ENCODE assay signal across 12 cellular contexts in genomic region chr2:97712693-97713295, GRCh38. TPM values are rescaled to one million over a fixed set of nuclear protein-coding genes. Genes with fewer than 3 reads are reported as not detected.
DNase-seq lines count a peak whose midpoint lies in the region; ATAC-seq and TF ChIP-seq lines count a peak whose summit lies in the region.
"Had no signal": no experiment of that assay in that cellular context is flagged by ENCODE, and none has a peak within 500 bp of the region (broad histone marks: within the 10 kb centered on the region; RNA-seq: fewer than 3 reads in every experiment).

No MANE protein-coding gene starts in this region.

- H3K9ac ChIP-seq in DND-41 (ENCODE audit: low read depth, low read length): peak overlapping the region; percentile 98
- H3K9ac ChIP-seq in colonic mucosa (ENCODE audit: low read depth in 2 of 2, low read length in 2 of 2): peak overlapping the region; percentile 12 to 19
- H3K9ac ChIP-seq in GM23248: no peak overlapping the region

- in situ Hi-C loops in GM23248 (cut with MboI): no loop called here

- peaks cover 62% of the 10 kb centered on the region for H3K4me1 Mint-ChIP-seq in activated CD4-positive, alpha-beta T cell treated with anti-CD3 and anti-CD28 coated beads for 36 hours
- no peaks in the 10 kb centered on the region for H3K4me1 Mint-ChIP-seq in MCF 10A (ENCODE audit: insufficient read depth, unreplicated experiment)

- H3K27me3 Mint-ChIP-seq in activated CD4-positive, alpha-beta T cell treated with anti-CD3 and anti-CD28 coated beads for 36 hours: no peaks in the 10 kb centered on the region
- H3K27me3 Mint-ChIP-seq in MCF 10A (ENCODE audit: insufficient read depth, unreplicated experiment): no peaks in the 10 kb centered on the region

- H4K20me1 ChIP-seq in DND-41 (ENCODE audit: insufficient read depth, low read length) (no peaks in the 10 kb centered on the region), GM23248 (ENCODE audit: insufficient read depth) (no peaks in the 10 kb centered on the region)

- H3K4me3 Mint-ChIP-seq in activated CD4-positive, alpha-beta T cell treated with anti-CD3 and anti-CD28 coated beads for 36 hours: peak overlapping the region; percentile 93
- no peak overlapping the region for H3K4me3 Mint-ChIP-seq in MCF 10A (ENCODE audit: unreplicated experiment)

- POLR2A ChIA-PET in activated CD4-positive, alpha-beta T cell treated with anti-CD3 and anti-CD28 coated beads for 36 hours (lab: Charles Lee): interaction anchor here (1.2 to 1.4 kb wide), 4 partner anchors 13 to 67 kb away, joined by 3 to 6 read pairs (median 4); partner anchors contain the start of gene COX5B
- POLR2A ChIA-PET in MCF 10A (lab: Yijun Ruan, JAX): no interaction called here

- intact Hi-C loops in activated CD4-positive, alpha-beta T cell treated with anti-CD3 and anti-CD28 coated beads for 36 hours (cut with DNase I, micrococcal nuclease): loop anchor here (1.0 to 10.0 kb wide), 6 partner anchors 48 to 1622 kb away; partner anchors contain the start of genes ACTR1B (in 2 of the 2), EIF5B (in 1 of the 2), TMEM131 (in 1 of the 2) and TXNDC9 (in 1 of the 2)
- intact Hi-C loops in colonic mucosa (cut with DNase I) (no loop called here), MCF 10A (cut with micrococcal nuclease) (no loop called here)

- BruUV-seq in MCF 10A (replicated peaks; lab: Mats Ljungman, UMichigan): no TSS peak

- no peaks in the 10 kb centered on the region for H3K9me2 ChIP-seq in GM23248 (ENCODE audit: insufficient read depth)

- H3K4me1 ChIP-seq in DND-41 (ENCODE audit: insufficient read depth, low read length) (peaks cover 70% of the 10 kb centered on the region), colonic mucosa (no peaks in the 10 kb centered on the region), GM23248 (ENCODE audit: insufficient read depth) (no peaks in the 10 kb centered on the region)
- H3K4me1 ChIP-seq: SJSA1 had no signal

- H3K36me3 Mint-ChIP-seq in activated CD4-positive, alpha-beta T cell treated with anti-CD3 and anti-CD28 coated beads for 36 hours (ENCODE audit: low read depth): peaks cover 34% of the 10 kb centered on the region
- H3K36me3 Mint-ChIP-seq in MCF 10A (ENCODE audit: insufficient read depth, unreplicated experiment): no peaks in the 10 kb centered on the region

- 68 to 81% methylated on average over 11 of the region's 11 CpGs for WGBS in GM23248 (ENCODE audit: low coverage in 1 of 2, low lambda C conversion rate in 2 of 2, missing lambda C conversion rate in 2 of 2), 2 experiments

- H3F3A ChIP-seq in GM23248 (ENCODE audit: insufficient read depth): no peaks in the 10 kb centered on the region

- TF ChIP-seq CTCF in DND-41 (IDR thresholded peaks at IDR 0.05; ENCODE audit: borderline replicate concordance, extremely low read depth, low read length, poor library complexity, severe bottlenecking) (no peak), colonic mucosa (IDR thresholded peaks at IDR 0.05) (no peak), MCF 10A (IDR thresholded peaks at IDR 0.05; ENCODE audit: unreplicated experiment) (no peak)

- no peaks in the 10 kb centered on the region for H3K9me3 ChIP-seq in DND-41 (ENCODE audit: insufficient read depth, low read length, severe bottlenecking)
- H3K9me3 ChIP-seq in colonic mucosa: no peaks in the 10 kb centered on the region
- H3K9me3 ChIP-seq in GM23248 (ENCODE audit: low read depth): no peaks in the 10 kb centered on the region
- H3K9me3 ChIP-seq: SJSA1 had no signal

- CTCF ChIA-PET in activated CD4-positive, alpha-beta T cell treated with anti-CD3 and anti-CD28 coated beads for 36 hours (lab: Charles Lee): interaction anchor here (0.6 to 9.7 kb wide), 13 partner anchors 13 to 844 kb away, joined by 3 to 162 read pairs (median 5); partner anchors contain the start of genes ACTR1B and ANKRD36B
- CTCF ChIA-PET in MCF 10A (lab: Yijun Ruan, JAX): interaction anchor here (0.6 to 2.6 kb wide), 7 partner anchors 9 to 31 kb away, joined by 3 to 10 read pairs (median 3); no protein-coding TSS in a partner anchor

- H3K36me3 ChIP-seq in DND-41 (ENCODE audit: insufficient read depth, low read length) (peaks cover 36% of the 10 kb centered on the region), colonic mucosa (no peaks in the 10 kb centered on the region), GM23248 (ENCODE audit: low read depth) (no peaks in the 10 kb centered on the region)
- H3K36me3 ChIP-seq: SJSA1 had no signal

- H3K4me2 ChIP-seq in DND-41 (ENCODE audit: insufficient read depth, low read length): peak overlapping the region; percentile 84
- H3K4me2 ChIP-seq in GM23248 (ENCODE audit: unreplicated experiment): no peak overlapping the region

- DNase-seq in DND-41 (peak; percentile 64), colonic mucosa (no peak), GM23248 (no peak), cerebellar cortex (ENCODE audit: low spot score) (no peak), MCF 10A (ENCODE audit: unreplicated experiment) (no peak)
- DNase-seq in activated CD4-positive, alpha-beta T cell treated with anti-CD3 and anti-CD28 coated beads for 36 hours: peak; percentile 71
- peak; percentile 59 for DNase-seq in stimulated activated CD4-positive, alpha-beta T cell treated with anti-CD3 and anti-CD28 coated beads, Interleukin-1b, Interleukin-23, amount 100 ng/mL, for 48 hours
- DNase-seq: amniotic stem cell, NCI-H2029 treated with DMSO at 0.1 percent for 48 hours had no signal

- H3K27ac Mint-ChIP-seq in activated CD4-positive, alpha-beta T cell treated with anti-CD3 and anti-CD28 coated beads for 36 hours: peak overlapping the region; percentile 99
- H3K27ac Mint-ChIP-seq in MCF 10A (ENCODE audit: low read depth, unreplicated experiment): no peak overlapping the region

- peak overlapping the region; percentile 62 to 87; a peak in 3 of 4 replicates for H3K4me3 ChIP-seq in DND-41 (ENCODE audit: low read depth in 1 of 2, low read length in 2 of 2)
- no peak overlapping the region for H3K4me3 ChIP-seq in colonic mucosa
- H3K4me3 ChIP-seq in GM23248: no peak overlapping the region
- H3K4me3 ChIP-seq: SJSA1 had no signal

- peak; percentile 39 for ATAC-seq in DND-41 (ENCODE audit: insufficient read depth, low read depth)
- ATAC-seq in activated CD4-positive, alpha-beta T cell treated with anti-CD3 and anti-CD28 coated beads for 36 hours: peak; percentile 38
- ATAC-seq in HG03342 (IDR thresholded peaks at IDR 0.05; ENCODE audit: unreplicated experiment): no peak

- no peaks in the 10 kb centered on the region for H3K9me3 Mint-ChIP-seq in activated CD4-positive, alpha-beta T cell treated with anti-CD3 and anti-CD28 coated beads for 36 hours (ENCODE audit: low read depth)
- H3K9me3 Mint-ChIP-seq in MCF 10A (ENCODE audit: unreplicated experiment): no peaks in the 10 kb centered on the region

- H3K27ac ChIP-seq in DND-41 (ENCODE audit: low read length) (peak overlapping the region; percentile 98), colonic mucosa (peak overlapping the region; percentile 17), GM23248 (no peak overlapping the region)
- H3K27ac ChIP-seq: SJSA1 had no signal

- H2AFZ ChIP-seq in DND-41 (ENCODE audit: low read depth, low read length) (peak overlapping the region; percentile 72), GM23248 (no peak overlapping the region)

- H3K27me3 ChIP-seq in DND-41 (ENCODE audit: insufficient read depth, low read length, poor library complexity): no peaks in the 10 kb centered on the region
- no peaks in the 10 kb centered on the region for H3K27me3 ChIP-seq in colonic mucosa
- no peaks in the 10 kb centered on the region for H3K27me3 ChIP-seq in GM23248 (replicated peaks; ENCODE audit: insufficient read depth)
- H3K27me3 ChIP-seq: SJSA1 had no signal

- peaks cover 55% of the 10 kb centered on the region for H3K79me2 ChIP-seq in DND-41 (ENCODE audit: insufficient read depth, low read length)
- no peaks in the 10 kb centered on the region for H3K79me2 ChIP-seq in GM23248 (ENCODE audit: insufficient read depth)

RNA-seq across cellular contexts. Expression of gene ZAP70, which starts 0.6 kb away (rescaled TPM):
- total RNA-seq in activated CD4-positive, alpha-beta T cell treated with anti-CD3 and anti-CD28 coated beads for 36 hours: 100 to 1,000 TPM; 153 to 156 TPM
- total RNA-seq in colonic mucosa (1 to 10 TPM; 2.2 to 3.4 TPM), MCF 10A (2022) (not detected in 2 replicates)
- not detected in 2 replicates for total RNA-seq in GM23248 (2014; rRNA removed; shearing (Covaris generic))
- polyA plus RNA-seq in GM23248 (2016; fragmentation: Nextera tagmentation; extraction: Ambion mirVana): not detected in 2 replicates
- total RNA-seq: kidney epithelial cell, SJSA1 had no signal

RNA-seq across cellular contexts. Expression of gene C2orf92, which starts 43.3 kb away (rescaled TPM):
- 1 to 10 TPM; 7.4 to 8.9 TPM for total RNA-seq in activated CD4-positive, alpha-beta T cell treated with anti-CD3 and anti-CD28 coated beads for 36 hours
- 1 to 10 TPM; 4.6 to 5.0 TPM for total RNA-seq in colonic mucosa
- total RNA-seq in GM23248 (2014; rRNA removed; shearing (Covaris generic)): 1.2 and 3.4 TPM in 2 replicates
- polyA plus RNA-seq in GM23248 (2016; fragmentation: Nextera tagmentation; extraction: Ambion mirVana): 1.1 and 1.3 TPM in 2 replicates
- total RNA-seq in MCF 10A (2022): 5.3 and 7.6 TPM in 2 replicates

RNA-seq across cellular contexts. Expression of gene ACTR1B, which starts 49.0 kb away (rescaled TPM):
- 100 to 1,000 TPM in 1 of 2 experiments, 10 to 100 TPM in 1; 92.0 to 124 TPM for total RNA-seq in activated CD4-positive, alpha-beta T cell treated with anti-CD3 and anti-CD28 coated beads for 36 hours
- total RNA-seq in colonic mucosa (10 to 100 TPM; 71.3 to 82.9 TPM), MCF 10A (2022) (56.8 and 63.7 TPM in 2 replicates)
- 63.6 and 65.8 TPM in 2 replicates for total RNA-seq in GM23248 (2014; rRNA removed; shearing (Covaris generic))
- polyA plus RNA-seq in GM23248 (2016; fragmentation: Nextera tagmentation; extraction: Ambion mirVana): 53.4 and 55.9 TPM in 2 replicates

Comparison
In these comparisons a context has a peak if more than half of its experiments do, and no peak if none do; other contexts are left out.
1. DNase-seq: peak in DND-41 (single experiment), activated CD4-positive, alpha-beta T cell treated with anti-CD3 and anti-CD28 coated beads for 36 hours (single experiment) and stimulated activated CD4-positive, alpha-beta T cell treated with anti-CD3 and anti-CD28 coated beads, Interleukin-1b, Interleukin-23, amount 100 ng/mL, for 48 hours (single experiment); none in colonic mucosa (single experiment), GM23248 (single experiment), cerebellar cortex (single experiment) and MCF 10A (single experiment).
2. H3K4me3 ChIP-seq: peak in DND-41 (2 of 2); none in colonic mucosa (single experiment) and GM23248 (single experiment).
3. RNA of gene ZAP70, which starts 0.6 kb away (total RNA-seq): 153 to 156 TPM in activated CD4-positive, alpha-beta T cell treated with anti-CD3 and anti-CD28 coated beads for 36 hours; 2.2 to 3.4 TPM in colonic mucosa, not detected in GM23248 and not detected in MCF 10A; every median in the first group is over 10 times any median in the second.
4. intact Hi-C loops: an anchor here in activated CD4-positive, alpha-beta T cell treated with anti-CD3 and anti-CD28 coated beads for 36 hours (1.0 to 10.0 kb wide); none called in colonic mucosa and MCF 10A.